Comparison of ENCODE assay signal across 1 cellular context in genomic region chr12:110039085-110039807, GRCh38.
TF ChIP-seq lines count a peak whose summit lies in the region.

No MANE protein-coding gene starts in this region.

TF ChIP-seq in IMR-90, 13 proteins besides CTCF, POLR2A, EP300 and RAD21:
- TF ChIP-seq FOS (IDR thresholded peaks at IDR 0.05; ENCODE audit: low read depth, low read length): peak; percentile 90
- 0 out of 2 replicates have a peak, but pooled peaks have one; percentile 19 for TF ChIP-seq USF2 (IDR thresholded peaks at IDR 0.05; ENCODE audit: low read depth, low read length)
- no peak for TF ChIP-seq SMC3 (IDR thresholded peaks at IDR 0.05; ENCODE audit: low read depth, low read length)
- no peak for TF ChIP-seq MAZ (IDR thresholded peaks at IDR 0.05; ENCODE audit: borderline replicate concordance, low read depth, low read length)
- peak; percentile 96 for TF ChIP-seq BHLHE40 (IDR thresholded peaks at IDR 0.05; ENCODE audit: low read depth, low read length)
- TF ChIP-seq CEBPB (IDR thresholded peaks at IDR 0.05; ENCODE audit: low read depth, low read length): no peak
- no peak for TF ChIP-seq RFX5 (IDR thresholded peaks at IDR 0.05; ENCODE audit: low read depth, low read length)
- no peak for TF ChIP-seq CHD1 (IDR thresholded peaks at IDR 0.05; ENCODE audit: low read depth, low read length)
- no peak for TF ChIP-seq MXI1 (IDR thresholded peaks at IDR 0.05; ENCODE audit: borderline replicate concordance, low read depth, low read length)
- no peak for TF ChIP-seq ELK1 (IDR thresholded peaks at IDR 0.05; ENCODE audit: borderline replicate concordance, low read depth, low read length)
- TF ChIP-seq RCOR1 (IDR thresholded peaks at IDR 0.05; ENCODE audit: insufficient replicate concordance, low read length): peak; percentile 33
- TF ChIP-seq MAFK (IDR thresholded peaks at IDR 0.05; ENCODE audit: low read depth, low read length): peak; percentile 76
- TF ChIP-seq NFE2L2 (IDR thresholded peaks at IDR 0.05; ENCODE audit: low read depth, low read length): 0 out of 2 replicates have a peak, but pooled peaks have one; percentile 7
TF ChIP-seq in IMR-90: peak in this region for 6.
